In genomic region chr3:103056552-103056951, GRCh38 we compare ENCODE assay signal across 2 cellular contexts.
TF ChIP-seq lines count a peak whose summit lies in the region.

No MANE protein-coding gene starts in this region.

TF ChIP-seq in GM23338, 12 proteins besides CTCF, POLR2A, EP300 and RAD21:
- TF ChIP-seq, protein P1, sequence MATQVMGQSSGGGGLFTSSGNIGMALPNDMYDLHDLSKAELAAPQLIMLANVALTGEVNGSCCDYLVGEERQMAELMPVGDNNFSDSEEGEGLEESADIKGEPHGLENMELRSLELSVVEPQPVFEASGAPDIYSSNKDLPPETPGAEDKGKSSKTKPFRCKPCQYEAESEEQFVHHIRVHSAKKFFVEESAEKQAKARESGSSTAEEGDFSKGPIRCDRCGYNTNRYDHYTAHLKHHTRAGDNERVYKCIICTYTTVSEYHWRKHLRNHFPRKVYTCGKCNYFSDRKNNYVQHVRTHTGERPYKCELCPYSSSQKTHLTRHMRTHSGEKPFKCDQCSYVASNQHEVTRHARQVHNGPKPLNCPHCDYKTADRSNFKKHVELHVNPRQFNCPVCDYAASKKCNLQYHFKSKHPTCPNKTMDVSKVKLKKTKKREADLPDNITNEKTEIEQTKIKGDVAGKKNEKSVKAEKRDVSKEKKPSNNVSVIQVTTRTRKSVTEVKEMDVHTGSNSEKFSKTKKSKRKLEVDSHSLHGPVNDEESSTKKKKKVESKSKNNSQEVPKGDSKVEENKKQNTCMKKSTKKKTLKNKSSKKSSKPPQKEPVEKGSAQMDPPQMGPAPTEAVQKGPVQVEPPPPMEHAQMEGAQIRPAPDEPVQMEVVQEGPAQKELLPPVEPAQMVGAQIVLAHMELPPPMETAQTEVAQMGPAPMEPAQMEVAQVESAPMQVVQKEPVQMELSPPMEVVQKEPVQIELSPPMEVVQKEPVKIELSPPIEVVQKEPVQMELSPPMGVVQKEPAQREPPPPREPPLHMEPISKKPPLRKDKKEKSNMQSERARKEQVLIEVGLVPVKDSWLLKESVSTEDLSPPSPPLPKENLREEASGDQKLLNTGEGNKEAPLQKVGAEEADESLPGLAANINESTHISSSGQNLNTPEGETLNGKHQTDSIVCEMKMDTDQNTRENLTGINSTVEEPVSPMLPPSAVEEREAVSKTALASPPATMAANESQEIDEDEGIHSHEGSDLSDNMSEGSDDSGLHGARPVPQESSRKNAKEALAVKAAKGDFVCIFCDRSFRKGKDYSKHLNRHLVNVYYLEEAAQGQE (IDR thresholded peaks at IDR 0.05; ENCODE audit: unreplicated experiment): no peak
- TF ChIP-seq EZH2phosphoT487 (IDR thresholded peaks at IDR 0.05; ENCODE audit: unreplicated experiment) (no peak), STAT1 (IDR thresholded peaks at IDR 0.05; ENCODE audit: unreplicated experiment) (no peak), POLR2AphosphoS5 (IDR thresholded peaks at IDR 0.05; ENCODE audit: low read depth) (no peak), ZNF114 (CRISPR knock-in tag; IDR thresholded peaks at IDR 0.05) (no peak), JUNB (IDR thresholded peaks at IDR 0.05; ENCODE audit: unreplicated experiment) (no peak), CREB1 (CRISPR knock-in tag; IDR thresholded peaks at IDR 0.05; ENCODE audit: low read depth) (no peak), EZH2 (IDR thresholded peaks at IDR 0.05; ENCODE audit: low read depth, unreplicated experiment) (no peak), NANOG (IDR thresholded peaks at IDR 0.05; ENCODE audit: borderline replicate concordance) (no peak), ZNF331 (CRISPR knock-in tag; IDR thresholded peaks at IDR 0.05; ENCODE audit: low read depth) (no peak)
- TF ChIP-seq, protein P2, sequence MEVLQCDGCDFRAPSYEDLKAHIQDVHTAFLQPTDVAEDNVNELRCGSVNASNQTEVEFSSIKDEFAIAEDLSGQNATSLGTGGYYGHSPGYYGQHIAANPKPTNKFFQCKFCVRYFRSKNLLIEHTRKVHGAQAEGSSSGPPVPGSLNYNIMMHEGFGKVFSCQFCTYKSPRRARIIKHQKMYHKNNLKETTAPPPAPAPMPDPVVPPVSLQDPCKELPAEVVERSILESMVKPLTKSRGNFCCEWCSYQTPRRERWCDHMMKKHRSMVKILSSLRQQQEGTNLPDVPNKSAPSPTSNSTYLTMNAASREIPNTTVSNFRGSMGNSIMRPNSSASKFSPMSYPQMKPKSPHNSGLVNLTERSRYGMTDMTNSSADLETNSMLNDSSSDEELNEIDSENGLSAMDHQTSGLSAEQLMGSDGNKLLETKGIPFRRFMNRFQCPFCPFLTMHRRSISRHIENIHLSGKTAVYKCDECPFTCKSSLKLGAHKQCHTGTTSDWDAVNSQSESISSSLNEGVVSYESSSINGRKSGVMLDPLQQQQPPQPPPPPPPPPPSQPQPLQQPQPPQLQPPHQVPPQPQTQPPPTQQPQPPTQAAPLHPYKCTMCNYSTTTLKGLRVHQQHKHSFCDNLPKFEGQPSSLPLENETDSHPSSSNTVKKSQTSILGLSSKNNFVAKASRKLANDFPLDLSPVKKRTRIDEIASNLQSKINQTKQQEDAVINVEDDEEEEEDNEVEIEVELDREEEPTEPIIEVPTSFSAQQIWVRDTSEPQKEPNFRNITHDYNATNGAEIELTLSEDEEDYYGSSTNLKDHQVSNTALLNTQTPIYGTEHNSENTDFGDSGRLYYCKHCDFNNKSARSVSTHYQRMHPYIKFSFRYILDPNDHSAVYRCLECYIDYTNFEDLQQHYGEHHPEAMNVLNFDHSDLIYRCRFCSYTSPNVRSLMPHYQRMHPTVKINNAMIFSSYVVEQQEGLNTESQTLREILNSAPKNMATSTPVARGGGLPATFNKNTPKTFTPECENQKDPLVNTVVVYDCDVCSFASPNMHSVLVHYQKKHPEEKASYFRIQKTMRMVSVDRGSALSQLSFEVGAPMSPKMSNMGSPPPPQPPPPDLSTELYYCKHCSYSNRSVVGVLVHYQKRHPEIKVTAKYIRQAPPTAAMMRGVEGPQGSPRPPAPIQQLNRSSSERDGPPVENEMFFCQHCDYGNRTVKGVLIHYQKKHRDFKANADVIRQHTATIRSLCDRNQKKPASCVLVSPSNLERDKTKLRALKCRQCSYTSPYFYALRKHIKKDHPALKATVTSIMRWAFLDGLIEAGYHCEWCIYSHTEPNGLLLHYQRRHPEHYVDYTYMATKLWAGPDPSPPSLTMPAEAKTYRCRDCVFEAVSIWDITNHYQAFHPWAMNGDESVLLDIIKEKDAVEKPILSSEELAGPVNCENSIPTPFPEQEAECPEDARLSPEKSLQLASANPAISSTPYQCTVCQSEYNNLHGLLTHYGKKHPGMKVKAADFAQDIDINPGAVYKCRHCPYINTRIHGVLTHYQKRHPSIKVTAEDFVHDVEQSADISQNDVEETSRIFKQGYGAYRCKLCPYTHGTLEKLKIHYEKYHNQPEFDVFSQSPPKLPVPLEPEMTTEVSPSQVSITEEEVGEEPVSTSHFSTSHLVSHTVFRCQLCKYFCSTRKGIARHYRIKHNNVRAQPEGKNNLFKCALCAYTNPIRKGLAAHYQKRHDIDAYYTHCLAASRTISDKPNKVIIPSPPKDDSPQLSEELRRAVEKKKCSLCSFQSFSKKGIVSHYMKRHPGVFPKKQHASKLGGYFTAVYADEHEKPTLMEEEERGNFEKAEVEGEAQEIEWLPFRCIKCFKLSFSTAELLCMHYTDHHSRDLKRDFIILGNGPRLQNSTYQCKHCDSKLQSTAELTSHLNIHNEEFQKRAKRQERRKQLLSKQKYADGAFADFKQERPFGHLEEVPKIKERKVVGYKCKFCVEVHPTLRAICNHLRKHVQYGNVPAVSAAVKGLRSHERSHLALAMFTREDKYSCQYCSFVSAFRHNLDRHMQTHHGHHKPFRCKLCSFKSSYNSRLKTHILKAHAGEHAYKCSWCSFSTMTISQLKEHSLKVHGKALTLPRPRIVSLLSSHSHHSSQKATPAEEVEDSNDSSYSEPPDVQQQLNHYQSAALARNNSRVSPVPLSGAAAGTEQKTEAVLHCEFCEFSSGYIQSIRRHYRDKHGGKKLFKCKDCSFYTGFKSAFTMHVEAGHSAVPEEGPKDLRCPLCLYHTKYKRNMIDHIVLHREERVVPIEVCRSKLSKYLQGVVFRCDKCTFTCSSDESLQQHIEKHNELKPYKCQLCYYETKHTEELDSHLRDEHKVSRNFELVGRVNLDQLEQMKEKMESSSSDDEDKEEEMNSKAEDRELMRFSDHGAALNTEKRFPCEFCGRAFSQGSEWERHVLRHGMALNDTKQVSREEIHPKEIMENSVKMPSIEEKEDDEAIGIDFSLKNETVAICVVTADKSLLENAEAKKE (CRISPR knock-in tag; IDR thresholded peaks at IDR 0.05): no peak
- TF ChIP-seq, protein P3, sequence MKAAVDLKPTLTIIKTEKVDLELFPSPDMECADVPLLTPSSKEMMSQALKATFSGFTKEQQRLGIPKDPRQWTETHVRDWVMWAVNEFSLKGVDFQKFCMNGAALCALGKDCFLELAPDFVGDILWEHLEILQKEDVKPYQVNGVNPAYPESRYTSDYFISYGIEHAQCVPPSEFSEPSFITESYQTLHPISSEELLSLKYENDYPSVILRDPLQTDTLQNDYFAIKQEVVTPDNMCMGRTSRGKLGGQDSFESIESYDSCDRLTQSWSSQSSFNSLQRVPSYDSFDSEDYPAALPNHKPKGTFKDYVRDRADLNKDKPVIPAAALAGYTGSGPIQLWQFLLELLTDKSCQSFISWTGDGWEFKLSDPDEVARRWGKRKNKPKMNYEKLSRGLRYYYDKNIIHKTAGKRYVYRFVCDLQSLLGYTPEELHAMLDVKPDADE (IDR thresholded peaks at IDR 0.05): no peak

TF ChIP-seq in HepG2, 621 proteins besides CTCF, POLR2A, EP300 and RAD21 (continued from another document):
- TF ChIP-seq, protein P4, sequence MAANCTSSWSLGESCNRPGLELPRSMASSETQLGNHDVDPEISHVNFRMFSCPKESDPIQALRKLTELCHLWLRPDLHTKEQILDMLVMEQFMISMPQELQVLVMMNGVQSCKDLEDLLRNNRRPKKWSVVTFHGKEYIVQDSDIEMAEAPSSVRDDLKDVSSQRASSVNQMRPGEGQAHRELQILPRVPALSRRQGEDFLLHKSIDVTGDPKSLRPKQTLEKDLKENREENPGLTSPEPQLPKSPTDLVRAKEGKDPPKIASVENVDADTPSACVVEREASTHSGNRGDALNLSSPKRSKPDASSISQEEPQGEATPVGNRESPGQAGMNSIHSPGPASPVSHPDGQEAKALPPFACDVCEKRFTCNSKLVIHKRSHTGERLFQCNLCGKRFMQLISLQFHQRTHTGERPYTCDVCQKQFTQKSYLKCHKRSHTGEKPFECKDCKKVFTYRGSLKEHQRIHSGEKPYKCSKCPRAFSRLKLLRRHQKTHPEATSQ (CRISPR knock-in tag; IDR thresholded peaks at IDR 0.05; ENCODE audit: borderline replicate concordance): no peak
- no peak for TF ChIP-seq KLF6 (CRISPR knock-in tag; IDR thresholded peaks at IDR 0.05)
- no peak for TF ChIP-seq ARHGAP35 (CRISPR knock-in tag; IDR thresholded peaks at IDR 0.05; ENCODE audit: borderline replicate concordance)
- TF ChIP-seq SCMH1 (CRISPR knock-in tag; IDR thresholded peaks at IDR 0.05; ENCODE audit: borderline replicate concordance): no peak
- no peak for TF ChIP-seq ZNF12 (CRISPR knock-in tag; IDR thresholded peaks at IDR 0.05)
- TF ChIP-seq RORA (CRISPR knock-in tag; IDR thresholded peaks at IDR 0.05): no peak
- TF ChIP-seq, protein P5, sequence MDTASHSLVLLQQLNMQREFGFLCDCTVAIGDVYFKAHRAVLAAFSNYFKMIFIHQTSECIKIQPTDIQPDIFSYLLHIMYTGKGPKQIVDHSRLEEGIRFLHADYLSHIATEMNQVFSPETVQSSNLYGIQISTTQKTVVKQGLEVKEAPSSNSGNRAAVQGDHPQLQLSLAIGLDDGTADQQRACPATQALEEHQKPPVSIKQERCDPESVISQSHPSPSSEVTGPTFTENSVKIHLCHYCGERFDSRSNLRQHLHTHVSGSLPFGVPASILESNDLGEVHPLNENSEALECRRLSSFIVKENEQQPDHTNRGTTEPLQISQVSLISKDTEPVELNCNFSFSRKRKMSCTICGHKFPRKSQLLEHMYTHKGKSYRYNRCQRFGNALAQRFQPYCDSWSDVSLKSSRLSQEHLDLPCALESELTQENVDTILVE (CRISPR knock-in tag; IDR thresholded peaks at IDR 0.05): no peak
- no peak for TF ChIP-seq ZNF841 (CRISPR knock-in tag; IDR thresholded peaks at IDR 0.05; ENCODE audit: borderline replicate concordance)
- TF ChIP-seq ZNF674 (CRISPR knock-in tag; IDR thresholded peaks at IDR 0.05; ENCODE audit: low read depth): no peak
- TF ChIP-seq, protein P3 (CRISPR knock-in tag; IDR thresholded peaks at IDR 0.05): no peak
- TF ChIP-seq ZNF34 (CRISPR knock-in tag; IDR thresholded peaks at IDR 0.05; ENCODE audit: borderline replicate concordance): no peak
- TF ChIP-seq YEATS2 (CRISPR knock-in tag; IDR thresholded peaks at IDR 0.05; ENCODE audit: borderline replicate concordance): no peak
